27 cellular contexts compared by ENCODE assay signal in the genomic region with DNA sequence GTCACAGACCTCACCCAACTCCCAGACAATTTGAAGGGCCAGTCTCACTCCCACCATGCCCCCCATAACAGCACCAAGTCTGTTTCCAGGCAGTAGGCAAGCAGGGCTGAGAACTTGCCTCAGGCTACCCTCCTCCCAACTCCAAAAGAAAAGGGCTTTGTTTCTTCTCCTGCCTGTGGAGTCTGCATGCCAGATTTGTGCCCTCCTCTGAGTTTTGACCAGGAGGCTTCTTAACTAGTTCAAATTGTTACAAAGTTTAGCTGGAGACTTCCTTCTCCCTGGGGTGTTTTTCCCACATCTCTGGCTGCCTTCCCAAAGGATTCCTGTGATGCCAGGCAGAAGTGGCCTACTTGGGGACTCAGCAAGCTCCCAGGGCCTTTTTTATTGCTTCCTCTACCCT.
"Had no signal": no experiment of that assay in that cellular context is flagged by ENCODE, and none has a peak within 500 bp of the region (broad histone marks: within the 10 kb centered on the region; RNA-seq: fewer than 3 reads in every experiment).

No MANE protein-coding gene starts in this region.

- H3K4me3 ChIP-seq: ascending aorta, breast epithelium, cardiac muscle cell, colonic mucosa, esophagus squamous epithelium, heart left ventricle had no signal

- H3K4me1 ChIP-seq: ascending aorta, breast epithelium, colonic mucosa, esophagus squamous epithelium, heart left ventricle had no signal

- H3K9me3 ChIP-seq: ascending aorta, colonic mucosa, esophagus squamous epithelium, heart left ventricle had no signal

- H3K27ac ChIP-seq: ascending aorta, breast epithelium, cardiac muscle cell, colonic mucosa, epithelial cell of prostate, esophagus squamous epithelium, heart left ventricle had no signal

- ATAC-seq: activated CD4-positive, alpha-beta T cell treated with anti-CD3 and anti-CD28 coated beads for 36 hours; activated CD8-positive, alpha-beta memory T cell treated with anti-CD3 and anti-CD28 coated beads, Interleukin-2, amount 10 ng/mL, durations not matched to agents 7 days and 5 days; activated CD8-positive, alpha-beta T cell treated with anti-CD3 and anti-CD28 coated beads, Interleukin-2, amount 10 ng/mL, durations not matched to agents 7 days and 5 days; activated naive CD4-positive, alpha-beta T cell treated with anti-CD3 and anti-CD28 coated beads, Interleukin-2, amount 50 U/mL, for 72 hours; heart left ventricle had no signal

- DNase-seq: activated CD4-positive, alpha-beta memory T cell treated with anti-CD3 and anti-CD28 coated beads for 36 hours; activated CD4-positive, alpha-beta T cell treated with anti-CD3 and anti-CD28 coated beads for 36 hours; activated CD4-positive, alpha-beta T cell treated with anti-CD3 and anti-CD28 coated beads, Interleukin-2, amount 10 ng/mL, durations not matched to agents 24 days and 14 days; activated CD4-positive, CD25-positive, alpha-beta regulatory T cell; activated CD4-positive, CD25-positive, alpha-beta regulatory T cell treated with anti-CD3 and anti-CD28 coated beads, Interleukin-2, amount 50 U/mL, for 72 hours; activated CD8-positive, alpha-beta memory T cell treated with anti-CD3 and anti-CD28 coated beads, Interleukin-2, amount 10 ng/mL, durations not matched to agents 7 days and 5 days; activated CD8-positive, alpha-beta memory T cell treated with anti-CD3 and anti-CD28 coated beads, Interleukin-2, amount 50 U/mL, for 4 hours; activated CD8-positive, alpha-beta T cell treated with anti-CD3 and anti-CD28 coated beads, Interleukin-2, amount 10 ng/mL, durations not matched to agents 7 days and 5 days; activated gamma-delta T cell; activated naive CD4-positive, alpha-beta T cell; activated naive CD4-positive, alpha-beta T cell treated with anti-CD3 and anti-CD28 coated beads, Interleukin-2, amount 10 ng/mL, durations not matched to agents 7 days and 5 days; activated naive CD8-positive, alpha-beta T cell treated with anti-CD3 and anti-CD28 coated beads, Interleukin-2, amount 10 ng/mL, durations not matched to agents 7 days and 5 days; activated T-cell treated with anti-CD3 and anti-CD28 coated beads, Interleukin-2, amount 50 U/mL, for 1 hour; activated T-cell treated with anti-CD3 and anti-CD28 coated beads, Interleukin-2, amount 50 U/mL, for 48 hours; central memory CD4-positive, alpha-beta T cell; cerebellar nuclear complex; colonic mucosa; effector CD8-positive, alpha-beta T cell; esophagus squamous epithelium; glutamatergic neuron; heart left ventricle; hypothalamus had no signal

- H3K27me3 ChIP-seq: ascending aorta, cardiac muscle cell, colonic mucosa, esophagus squamous epithelium had no signal

- H3K36me3 ChIP-seq: ascending aorta, breast epithelium, cardiac muscle cell, colonic mucosa, esophagus squamous epithelium, heart left ventricle had no signal
